18 cellular contexts compared by ENCODE assay signal in the genomic region with DNA sequence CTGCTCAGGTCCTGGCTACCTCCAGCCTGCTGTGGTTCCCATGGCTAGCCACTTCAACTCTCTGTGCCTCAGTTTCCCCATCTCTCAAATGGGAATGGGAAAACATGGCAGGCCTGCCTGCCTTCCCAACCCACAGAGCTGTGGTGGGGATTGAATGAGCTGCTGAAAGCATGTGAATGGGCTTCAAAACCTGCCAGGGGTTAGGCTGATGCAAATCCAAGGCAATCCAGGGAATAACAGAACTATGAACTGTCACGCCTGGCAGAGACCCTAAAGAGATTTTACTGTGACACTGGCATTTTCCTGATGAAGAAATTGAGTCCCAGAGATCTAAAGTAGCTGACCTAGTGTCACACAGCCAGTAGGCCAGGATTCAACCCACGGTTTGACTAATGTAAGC. TPM values are rescaled to one million over a fixed set of nuclear protein-coding genes. Genes with fewer than 3 reads are reported as not detected.
DNase-seq lines count a peak whose midpoint lies in the region; ATAC-seq and TF ChIP-seq lines count a peak whose summit lies in the region.
"Had no signal": no experiment of that assay in that cellular context is flagged by ENCODE, and none has a peak within 500 bp of the region (broad histone marks: within the 10 kb centered on the region; RNA-seq: fewer than 3 reads in every experiment).

No MANE protein-coding gene starts in this region.

- H3K4me3 Mint-ChIP-seq in activated naive CD8-positive, alpha-beta T cell = no peak overlapping the region
- H3K4me3 Mint-ChIP-seq in activated naive CD8-positive, alpha-beta T cell treated with anti-CD3 and anti-CD28 coated beads, Interleukin-2, amount 50 U/mL, for 24 hours = no peak overlapping the region
- H3K4me3 Mint-ChIP-seq: B cell, GM23338 had no signal

- H3K27me3 Mint-ChIP-seq in activated naive CD8-positive, alpha-beta T cell = no peaks in the 10 kb centered on the region
- peaks cover 4% of the 10 kb centered on the region for H3K27me3 Mint-ChIP-seq in activated naive CD8-positive, alpha-beta T cell treated with anti-CD3 and anti-CD28 coated beads, Interleukin-2, amount 50 U/mL, for 24 hours
- H3K27me3 Mint-ChIP-seq: B cell had no signal

- H3K27ac ChIP-seq in breast epithelium = no peak overlapping the region
- H3K27ac ChIP-seq in thyroid gland = no peak overlapping the region

- TF ChIP-seq POLR2A in breast epithelium (IDR thresholded peaks at IDR 0.05) (no peak), thyroid gland (IDR thresholded peaks at IDR 0.05) (no peak)

- H3K4me1 ChIP-seq in breast epithelium (no peaks in the 10 kb centered on the region), thyroid gland (no peaks in the 10 kb centered on the region)

- no peak for ATAC-seq in activated naive CD8-positive, alpha-beta T cell treated with anti-CD3 and anti-CD28 coated beads, Interleukin-2, amount 50 U/mL, for 24 hours
- ATAC-seq: GM23338, Right ventricle myocardium inferior had no signal

- H3K9me3 ChIP-seq in breast epithelium (no peaks in the 10 kb centered on the region), thyroid gland (no peaks in the 10 kb centered on the region)

- no peaks in the 10 kb centered on the region for H3K36me3 ChIP-seq in breast epithelium
- H3K36me3 ChIP-seq in thyroid gland = no peaks in the 10 kb centered on the region

- WGBS in thyroid gland, 2 donors = 50 to 66% methylated on average over 2 of the region's 2 CpGs

- TF ChIP-seq CTCF in breast epithelium (IDR thresholded peaks at IDR 0.05) = no peak
- TF ChIP-seq CTCF in thyroid gland (IDR thresholded peaks at IDR 0.05) = no peak

- H3K9me3 Mint-ChIP-seq in activated naive CD8-positive, alpha-beta T cell (ENCODE audit: low read depth) = no peaks in the 10 kb centered on the region
- no peaks in the 10 kb centered on the region for H3K9me3 Mint-ChIP-seq in activated naive CD8-positive, alpha-beta T cell treated with anti-CD3 and anti-CD28 coated beads, Interleukin-2, amount 50 U/mL, for 24 hours
- H3K9me3 Mint-ChIP-seq: GM23338 had no signal

- DNase-seq in activated naive CD8-positive, alpha-beta T cell treated with anti-CD3 and anti-CD28 coated beads, Interleukin-2, amount 50 U/mL, for 24 hours = no peak
- DNase-seq in LoVo (ENCODE audit: low spot score) (peak; percentile 5), fibroblast of peridontal ligament (ENCODE audit: extremely low read depth) (peak; percentile 19), T1000 (lab: John Stamatoyannopoulos, UW) (no peak), breast epithelium (ENCODE audit: low spot score in 2 of 2) (no peak), thyroid gland (no peak)
- DNase-seq: ACHN, DMS 273 treated with DMSO at 0.1 percent for 48 hours, EL, KBM-7, NCI-H1092, NCI-H1694, NCI-H2107, NCI-H82 had no signal

- peaks cover 82% of the 10 kb centered on the region for H3K4me1 Mint-ChIP-seq in activated naive CD8-positive, alpha-beta T cell (ENCODE audit: low read depth)
- H3K4me1 Mint-ChIP-seq in activated naive CD8-positive, alpha-beta T cell treated with anti-CD3 and anti-CD28 coated beads, Interleukin-2, amount 50 U/mL, for 24 hours = peaks cover 81% of the 10 kb centered on the region
- H3K4me1 Mint-ChIP-seq: B cell had no signal

- H3K27ac Mint-ChIP-seq in activated naive CD8-positive, alpha-beta T cell = peak overlapping the region; percentile 67
- H3K27ac Mint-ChIP-seq in activated naive CD8-positive, alpha-beta T cell treated with anti-CD3 and anti-CD28 coated beads, Interleukin-2, amount 50 U/mL, for 24 hours = no peak overlapping the region
- H3K27ac Mint-ChIP-seq: B cell, GM23338 had no signal

- no peaks in the 10 kb centered on the region for H3K36me3 Mint-ChIP-seq in activated naive CD8-positive, alpha-beta T cell
- peaks cover 5% of the 10 kb centered on the region for H3K36me3 Mint-ChIP-seq in activated naive CD8-positive, alpha-beta T cell treated with anti-CD3 and anti-CD28 coated beads, Interleukin-2, amount 50 U/mL, for 24 hours (ENCODE audit: low read depth)

- H3K4me3 ChIP-seq in breast epithelium (no peak overlapping the region), thyroid gland (replicated peaks in 1 of 3) (no peak overlapping the region)
- H3K4me3 ChIP-seq: GM23338 had no signal

- intact Hi-C loops in breast epithelium (cut with DNase I; ENCODE audit: low total_unique reads) = no loop called here
- intact Hi-C loops in thyroid gland (cut with DNase I) = no loop called here

- H3K27me3 ChIP-seq in breast epithelium (no peaks in the 10 kb centered on the region), thyroid gland (no peaks in the 10 kb centered on the region)

RNA-seq across cellular contexts. Expression of a gene that starts 29.9 kb away (rescaled TPM):
- 1 to 10 TPM; 2.1 to 8.0 (median 6.6) TPM for total RNA-seq in breast epithelium
- 10 to 100 TPM in 1 of 4 donors, 1 to 10 TPM in 3; 7.4 to 11.8 (median 8.9) TPM for total RNA-seq in thyroid gland

Comparison
In these comparisons a context has a peak if more than half of its experiments do, and no peak if none do; other contexts are left out.
1. DNase-seq: peak in LoVo (single experiment) and fibroblast of peridontal ligament (single experiment); none in activated naive CD8-positive, alpha-beta T cell treated with anti-CD3 and anti-CD28 coated beads, Interleukin-2, amount 50 U/mL, for 24 hours (single experiment), T1000 (single experiment), breast epithelium (0 of 2) and thyroid gland (0 of 2).